ENCODE assay signal across 8 cellular contexts in genomic region chr12:51820721-51821422, GRCh38. TPM values are rescaled to one million over a fixed set of nuclear protein-coding genes. Genes with fewer than 3 reads are reported as not detected.
DNase-seq lines count a peak whose midpoint lies in the region; ATAC-seq and TF ChIP-seq lines count a peak whose summit lies in the region.

No MANE protein-coding gene starts in this region.

- no peaks in the 10 kb centered on the region for H3K36me3 Mint-ChIP-seq in activated CD8-positive, alpha-beta memory T cell treated with anti-CD3 and anti-CD28 coated beads, Interleukin-2, amount 10 ng/mL, durations not matched to agents 7 days and 5 days

- peak in 1 of 2 donors; percentile 16 for TF ChIP-seq CTCF in suprapubic skin (IDR thresholded peaks at IDR 0.05)

- peak overlapping the region; percentile 54 for H3K4me3 ChIP-seq in suprapubic skin

- peaks cover 28% of the 10 kb centered on the region for H3K27me3 ChIP-seq in suprapubic skin

- CTCF ChIA-PET in activated CD8-positive, alpha-beta memory T cell treated with anti-CD3 and anti-CD28 coated beads, Interleukin-2, amount 10 ng/mL, durations not matched to agents 7 days and 5 days (lab: Charles Lee): interaction anchor here (0.7 to 2.6 kb wide), 17 partner anchors 9 to 400 kb away, joined by 3 to 11 read pairs (median 4); no protein-coding TSS in a partner anchor

- H3K4me3 Mint-ChIP-seq in activated CD8-positive, alpha-beta memory T cell treated with anti-CD3 and anti-CD28 coated beads, Interleukin-2, amount 10 ng/mL, durations not matched to agents 7 days and 5 days: peak overlapping the region; percentile 57

- H3K4me1 Mint-ChIP-seq in activated CD8-positive, alpha-beta memory T cell treated with anti-CD3 and anti-CD28 coated beads, Interleukin-2, amount 10 ng/mL, durations not matched to agents 7 days and 5 days: peaks cover 5% of the 10 kb centered on the region

- no peaks in the 10 kb centered on the region for H3K9me3 ChIP-seq in suprapubic skin

- peaks cover 23% of the 10 kb centered on the region for H3K4me1 ChIP-seq in suprapubic skin

- no peak for TF ChIP-seq EP300 in suprapubic skin (IDR thresholded peaks at IDR 0.05)

- no CpG with 5 or more reads among the region's 94 CpGs for WGBS in suprapubic skin

- no peak for TF ChIP-seq POLR2A in suprapubic skin (IDR thresholded peaks at IDR 0.05)

- H3K9me3 Mint-ChIP-seq in activated CD8-positive, alpha-beta memory T cell treated with anti-CD3 and anti-CD28 coated beads, Interleukin-2, amount 10 ng/mL, durations not matched to agents 7 days and 5 days (ENCODE audit: low read depth): no peaks in the 10 kb centered on the region

- no peaks in the 10 kb centered on the region for H3K36me3 ChIP-seq in suprapubic skin

- peak; percentile 85 for ATAC-seq in activated CD8-positive, alpha-beta memory T cell treated with anti-CD3 and anti-CD28 coated beads, Interleukin-2, amount 10 ng/mL, durations not matched to agents 7 days and 5 days
- peak; percentile 30 for ATAC-seq in esophagus mucosa

- peaks cover 4% of the 10 kb centered on the region for H3K27me3 Mint-ChIP-seq in activated CD8-positive, alpha-beta memory T cell treated with anti-CD3 and anti-CD28 coated beads, Interleukin-2, amount 10 ng/mL, durations not matched to agents 7 days and 5 days

- H3K27ac Mint-ChIP-seq in activated CD8-positive, alpha-beta memory T cell treated with anti-CD3 and anti-CD28 coated beads, Interleukin-2, amount 10 ng/mL, durations not matched to agents 7 days and 5 days: no peak overlapping the region

- H3K27ac ChIP-seq in suprapubic skin: peak overlapping the region; percentile 26

- peak; percentile 64 for DNase-seq in NK-92 treated with Interleukin-12 subunit alpha and Interleukin-12 subunit beta, amount 100 ng/mL, for 24 hours (lab: John Stamatoyannopoulos, UW)
- DNase-seq in NK-92 (lab: John Stamatoyannopoulos, UW; ENCODE audit: unreplicated experiment): no peak
- DNase-seq in NCI-H526 (lab: John Stamatoyannopoulos, UW): peak; percentile 48 to 92
- peak; percentile 85 for DNase-seq in activated CD8-positive, alpha-beta memory T cell treated with anti-CD3 and anti-CD28 coated beads, Interleukin-2, amount 10 ng/mL, durations not matched to agents 7 days and 5 days
- peak in 51 of 56 donors; percentile 18 to 83 (median 57) for DNase-seq in nucleus accumbens (lab: John Stamatoyannopoulos, UW)
- no peak for DNase-seq in suprapubic skin (ENCODE audit: low spot score in 2 of 2)
- no peak for DNase-seq in A172 (ENCODE audit: low spot score)

RNA-seq across cellular contexts. Expression of gene FIGNL2, which starts 27.6 kb away (rescaled TPM):
- under 1 TPM; 0.40 to 0.73 TPM for total RNA-seq in activated CD8-positive, alpha-beta memory T cell treated with anti-CD3 and anti-CD28 coated beads, Interleukin-2, amount 10 ng/mL, durations not matched to agents 7 days and 5 days
- total RNA-seq in esophagus mucosa (0.16 TPM), suprapubic skin (under 1 TPM; 0.16 to 0.40 (median 0.32) TPM)
- 0.26 and 0.29 TPM in 2 replicates for total RNA-seq in A172 (2014; rRNA removed; shearing (Covaris generic))

Comparison
In these comparisons a context has a peak if more than half of its experiments do, and no peak if none do; other contexts are left out.
1. DNase-seq: peak in NK-92 treated with Interleukin-12 subunit alpha and Interleukin-12 subunit beta, amount 100 ng/mL, for 24 hours (single experiment), NCI-H526 (2 of 2), activated CD8-positive, alpha-beta memory T cell treated with anti-CD3 and anti-CD28 coated beads, Interleukin-2, amount 10 ng/mL, durations not matched to agents 7 days and 5 days (single experiment) and nucleus accumbens (51 of 56); none in NK-92 (single experiment), suprapubic skin (0 of 2) and A172 (single experiment).